Comparison of ENCODE assay signal across 1 cellular context in the genomic region with DNA sequence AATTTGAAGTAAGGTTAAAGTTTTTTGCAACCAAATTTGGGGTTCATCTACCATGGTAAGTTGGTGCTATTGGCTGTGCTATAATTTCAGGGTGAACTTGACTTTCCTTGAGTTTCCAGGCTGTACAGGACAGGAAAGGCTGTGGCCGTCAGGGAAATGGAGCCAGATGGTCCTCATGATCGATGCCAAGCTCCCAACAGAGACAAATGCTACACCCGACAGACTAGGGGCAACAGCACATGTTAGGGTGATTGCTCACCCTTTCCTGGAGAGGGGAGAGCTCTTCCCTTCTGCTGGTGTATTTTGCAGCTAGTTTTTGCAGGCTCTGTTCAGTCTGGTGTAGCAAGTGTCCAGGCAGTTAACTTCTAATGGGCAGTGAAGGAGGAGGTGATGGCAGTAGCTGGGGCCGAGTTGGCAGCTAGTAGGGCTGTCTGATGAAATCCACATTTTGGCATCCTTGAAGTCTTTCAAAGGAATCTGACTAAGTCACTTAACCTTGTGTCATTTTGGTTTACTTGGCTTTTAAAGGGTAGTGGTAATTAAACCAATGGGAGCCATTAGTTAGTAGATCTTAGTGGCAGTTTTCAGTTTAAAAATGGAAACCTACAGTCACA.
TF ChIP-seq lines count a peak whose summit lies in the region.

No MANE protein-coding gene starts in this region.

TF ChIP-seq in H1, 55 proteins besides CTCF, POLR2A, EP300 and RAD21 (continued from another document):
- TF ChIP-seq, protein P1, sequence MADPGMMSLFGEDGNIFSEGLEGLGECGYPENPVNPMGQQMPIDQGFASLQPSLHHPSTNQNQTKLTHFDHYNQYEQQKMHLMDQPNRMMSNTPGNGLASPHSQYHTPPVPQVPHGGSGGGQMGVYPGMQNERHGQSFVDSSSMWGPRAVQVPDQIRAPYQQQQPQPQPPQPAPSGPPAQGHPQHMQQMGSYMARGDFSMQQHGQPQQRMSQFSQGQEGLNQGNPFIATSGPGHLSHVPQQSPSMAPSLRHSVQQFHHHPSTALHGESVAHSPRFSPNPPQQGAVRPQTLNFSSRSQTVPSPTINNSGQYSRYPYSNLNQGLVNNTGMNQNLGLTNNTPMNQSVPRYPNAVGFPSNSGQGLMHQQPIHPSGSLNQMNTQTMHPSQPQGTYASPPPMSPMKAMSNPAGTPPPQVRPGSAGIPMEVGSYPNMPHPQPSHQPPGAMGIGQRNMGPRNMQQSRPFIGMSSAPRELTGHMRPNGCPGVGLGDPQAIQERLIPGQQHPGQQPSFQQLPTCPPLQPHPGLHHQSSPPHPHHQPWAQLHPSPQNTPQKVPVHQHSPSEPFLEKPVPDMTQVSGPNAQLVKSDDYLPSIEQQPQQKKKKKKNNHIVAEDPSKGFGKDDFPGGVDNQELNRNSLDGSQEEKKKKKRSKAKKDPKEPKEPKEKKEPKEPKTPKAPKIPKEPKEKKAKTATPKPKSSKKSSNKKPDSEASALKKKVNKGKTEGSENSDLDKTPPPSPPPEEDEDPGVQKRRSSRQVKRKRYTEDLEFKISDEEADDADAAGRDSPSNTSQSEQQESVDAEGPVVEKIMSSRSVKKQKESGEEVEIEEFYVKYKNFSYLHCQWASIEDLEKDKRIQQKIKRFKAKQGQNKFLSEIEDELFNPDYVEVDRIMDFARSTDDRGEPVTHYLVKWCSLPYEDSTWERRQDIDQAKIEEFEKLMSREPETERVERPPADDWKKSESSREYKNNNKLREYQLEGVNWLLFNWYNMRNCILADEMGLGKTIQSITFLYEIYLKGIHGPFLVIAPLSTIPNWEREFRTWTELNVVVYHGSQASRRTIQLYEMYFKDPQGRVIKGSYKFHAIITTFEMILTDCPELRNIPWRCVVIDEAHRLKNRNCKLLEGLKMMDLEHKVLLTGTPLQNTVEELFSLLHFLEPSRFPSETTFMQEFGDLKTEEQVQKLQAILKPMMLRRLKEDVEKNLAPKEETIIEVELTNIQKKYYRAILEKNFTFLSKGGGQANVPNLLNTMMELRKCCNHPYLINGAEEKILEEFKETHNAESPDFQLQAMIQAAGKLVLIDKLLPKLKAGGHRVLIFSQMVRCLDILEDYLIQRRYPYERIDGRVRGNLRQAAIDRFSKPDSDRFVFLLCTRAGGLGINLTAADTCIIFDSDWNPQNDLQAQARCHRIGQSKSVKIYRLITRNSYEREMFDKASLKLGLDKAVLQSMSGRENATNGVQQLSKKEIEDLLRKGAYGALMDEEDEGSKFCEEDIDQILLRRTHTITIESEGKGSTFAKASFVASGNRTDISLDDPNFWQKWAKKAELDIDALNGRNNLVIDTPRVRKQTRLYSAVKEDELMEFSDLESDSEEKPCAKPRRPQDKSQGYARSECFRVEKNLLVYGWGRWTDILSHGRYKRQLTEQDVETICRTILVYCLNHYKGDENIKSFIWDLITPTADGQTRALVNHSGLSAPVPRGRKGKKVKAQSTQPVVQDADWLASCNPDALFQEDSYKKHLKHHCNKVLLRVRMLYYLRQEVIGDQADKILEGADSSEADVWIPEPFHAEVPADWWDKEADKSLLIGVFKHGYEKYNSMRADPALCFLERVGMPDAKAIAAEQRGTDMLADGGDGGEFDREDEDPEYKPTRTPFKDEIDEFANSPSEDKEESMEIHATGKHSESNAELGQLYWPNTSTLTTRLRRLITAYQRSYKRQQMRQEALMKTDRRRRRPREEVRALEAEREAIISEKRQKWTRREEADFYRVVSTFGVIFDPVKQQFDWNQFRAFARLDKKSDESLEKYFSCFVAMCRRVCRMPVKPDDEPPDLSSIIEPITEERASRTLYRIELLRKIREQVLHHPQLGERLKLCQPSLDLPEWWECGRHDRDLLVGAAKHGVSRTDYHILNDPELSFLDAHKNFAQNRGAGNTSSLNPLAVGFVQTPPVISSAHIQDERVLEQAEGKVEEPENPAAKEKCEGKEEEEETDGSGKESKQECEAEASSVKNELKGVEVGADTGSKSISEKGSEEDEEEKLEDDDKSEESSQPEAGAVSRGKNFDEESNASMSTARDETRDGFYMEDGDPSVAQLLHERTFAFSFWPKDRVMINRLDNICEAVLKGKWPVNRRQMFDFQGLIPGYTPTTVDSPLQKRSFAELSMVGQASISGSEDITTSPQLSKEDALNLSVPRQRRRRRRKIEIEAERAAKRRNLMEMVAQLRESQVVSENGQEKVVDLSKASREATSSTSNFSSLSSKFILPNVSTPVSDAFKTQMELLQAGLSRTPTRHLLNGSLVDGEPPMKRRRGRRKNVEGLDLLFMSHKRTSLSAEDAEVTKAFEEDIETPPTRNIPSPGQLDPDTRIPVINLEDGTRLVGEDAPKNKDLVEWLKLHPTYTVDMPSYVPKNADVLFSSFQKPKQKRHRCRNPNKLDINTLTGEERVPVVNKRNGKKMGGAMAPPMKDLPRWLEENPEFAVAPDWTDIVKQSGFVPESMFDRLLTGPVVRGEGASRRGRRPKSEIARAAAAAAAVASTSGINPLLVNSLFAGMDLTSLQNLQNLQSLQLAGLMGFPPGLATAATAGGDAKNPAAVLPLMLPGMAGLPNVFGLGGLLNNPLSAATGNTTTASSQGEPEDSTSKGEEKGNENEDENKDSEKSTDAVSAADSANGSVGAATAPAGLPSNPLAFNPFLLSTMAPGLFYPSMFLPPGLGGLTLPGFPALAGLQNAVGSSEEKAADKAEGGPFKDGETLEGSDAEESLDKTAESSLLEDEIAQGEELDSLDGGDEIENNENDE (IDR thresholded peaks at IDR 0.05; ENCODE audit: insufficient replicate concordance, low read length), result no peak
- TF ChIP-seq TAF7 (optimal IDR thresholded peaks at IDR 0.05; ENCODE audit: borderline replicate concordance, low read depth, low read length), result no peak
- TF ChIP-seq BRCA1 (IDR thresholded peaks at IDR 0.05; ENCODE audit: low read depth, low read length), result no peak
- TF ChIP-seq RFX5 (IDR thresholded peaks at IDR 0.05; ENCODE audit: borderline replicate concordance, low read depth, low read length), result no peak
- no peak for TF ChIP-seq EGR1 (IDR thresholded peaks at IDR 0.05; ENCODE audit: borderline replicate concordance, low read depth, low read length)
- no peak for TF ChIP-seq RNF2 (IDR thresholded peaks at IDR 0.05; ENCODE audit: borderline replicate concordance, low read depth, low read length, missing control alignments, poor library complexity, severe bottlenecking)
- TF ChIP-seq, protein P2, sequence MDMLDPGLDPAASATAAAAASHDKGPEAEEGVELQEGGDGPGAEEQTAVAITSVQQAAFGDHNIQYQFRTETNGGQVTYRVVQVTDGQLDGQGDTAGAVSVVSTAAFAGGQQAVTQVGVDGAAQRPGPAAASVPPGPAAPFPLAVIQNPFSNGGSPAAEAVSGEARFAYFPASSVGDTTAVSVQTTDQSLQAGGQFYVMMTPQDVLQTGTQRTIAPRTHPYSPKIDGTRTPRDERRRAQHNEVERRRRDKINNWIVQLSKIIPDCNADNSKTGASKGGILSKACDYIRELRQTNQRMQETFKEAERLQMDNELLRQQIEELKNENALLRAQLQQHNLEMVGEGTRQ (IDR thresholded peaks at IDR 0.05; ENCODE audit: low read length), result no peak
- TF ChIP-seq SP1 (IDR thresholded peaks at IDR 0.05; ENCODE audit: low read depth, low read length), result no peak
